Comparison of ENCODE assay signal across 1 cellular context in genomic region chr13:70505809-70506208, GRCh38.
TF ChIP-seq lines count a peak whose summit lies in the region.

No MANE protein-coding gene starts in this region.

TF ChIP-seq in H1, 55 proteins besides CTCF, POLR2A, EP300 and RAD21 (continued from another document):
- TF ChIP-seq CHD1 (IDR thresholded peaks at IDR 0.05; ENCODE audit: low read depth, low read length): no peak
- TF ChIP-seq TCF12 (IDR thresholded peaks at IDR 0.05; ENCODE audit: low read depth, low read length): no peak
- no peak for TF ChIP-seq EGR1 (IDR thresholded peaks at IDR 0.05; ENCODE audit: borderline replicate concordance, low read depth, low read length)
- no peak for TF ChIP-seq POLR2AphosphoS5 (IDR thresholded peaks at IDR 0.05; ENCODE audit: low read depth, low read length)
- no peak for TF ChIP-seq USF2 (IDR thresholded peaks at IDR 0.05; ENCODE audit: low read length)
TF ChIP-seq in H1: peak in this region for 0.
